ENCODE assay signal across 8 cellular contexts in genomic region chr19:12126707-12127106, GRCh38. TPM values are rescaled to one million over a fixed set of nuclear protein-coding genes. Genes with fewer than 3 reads are reported as not detected.
DNase-seq lines count a peak whose midpoint lies in the region; ATAC-seq, FAIRE-seq and TF ChIP-seq lines count a peak whose summit lies in the region.

No MANE protein-coding gene starts in this region.

- H3K36me3 ChIP-seq in thoracic aorta: peaks cover 3% of the 10 kb centered on the region

- peaks cover 7% of the 10 kb centered on the region for H3K9me3 ChIP-seq in thoracic aorta

- TF ChIP-seq CTCF in thoracic aorta (IDR thresholded peaks at IDR 0.05): peak; percentile 28

- intact Hi-C loops in activated naive CD4-positive, alpha-beta T cell treated with anti-CD3 and anti-CD28 coated beads for 36 hours (cut with micrococcal nuclease): no loop called here

- H3K36me3 Mint-ChIP-seq in activated naive CD4-positive, alpha-beta T cell treated with anti-CD3 and anti-CD28 coated beads for 36 hours (ENCODE audit: low read depth): peaks cover 6% of the 10 kb centered on the region

- CTCF ChIA-PET in activated naive CD4-positive, alpha-beta T cell treated with anti-CD3 and anti-CD28 coated beads for 36 hours (lab: Charles Lee): interaction anchor here (0.6 to 3.5 kb wide), 4 partner anchors 22 to 202 kb away, joined by 3 to 13 read pairs (median 4); no protein-coding TSS in a partner anchor

- peaks cover 14% of the 10 kb centered on the region for H3K9me3 Mint-ChIP-seq in activated naive CD4-positive, alpha-beta T cell treated with anti-CD3 and anti-CD28 coated beads for 36 hours

- no peaks in the 10 kb centered on the region for H3K27me3 Mint-ChIP-seq in activated naive CD4-positive, alpha-beta T cell treated with anti-CD3 and anti-CD28 coated beads for 36 hours (ENCODE audit: low read depth)

- H3K27ac Mint-ChIP-seq in activated naive CD4-positive, alpha-beta T cell treated with anti-CD3 and anti-CD28 coated beads for 36 hours: no peak overlapping the region

- no peak overlapping the region for H3K4me3 Mint-ChIP-seq in activated naive CD4-positive, alpha-beta T cell treated with anti-CD3 and anti-CD28 coated beads for 36 hours

- no peaks in the 10 kb centered on the region for H3K4me1 Mint-ChIP-seq in activated naive CD4-positive, alpha-beta T cell treated with anti-CD3 and anti-CD28 coated beads for 36 hours (ENCODE audit: low read depth)

- no peak overlapping the region for H3K4me3 ChIP-seq in thoracic aorta

- no peak for ATAC-seq in thoracic aorta (ENCODE audit: insufficient number of reproducible peaks, low FRiP score, low read depth)

- peak; percentile 87 for FAIRE-seq in frontal cortex (lab: Jason Lieb, UNC)

- peak; percentile 23 for DNase-seq in activated naive CD4-positive, alpha-beta T cell treated with anti-CD3 and anti-CD28 coated beads for 36 hours
- no peak for DNase-seq in activated naive CD4-positive, alpha-beta T cell (lab: John Stamatoyannopoulos, UW)
- DNase-seq in RPMI8226 (peak; percentile 22), frontal cortex (ENCODE audit: low spot score in 2 of 2) (no peak), thoracic aorta (ENCODE audit: low spot score) (no peak), activated gamma-delta T cell (lab: John Stamatoyannopoulos, UW) (no peak)
- no peak for DNase-seq in stimulated activated naive CD4-positive, alpha-beta T cell treated with Interleukin-2 at 50 U/mL for 16 hours (lab: John Stamatoyannopoulos, UW)
- DNase-seq in activated CD4-positive, alpha-beta T cell treated with anti-CD3 and anti-CD28 coated beads, Interleukin-2, amount 50 U/mL, for 4 hours: no peak

- H3K4me1 ChIP-seq in thoracic aorta (ENCODE audit: control insufficient read depth in 1 of 2, low read depth in 2 of 2): no peaks in the 10 kb centered on the region

- no peaks in the 10 kb centered on the region for H3K27me3 ChIP-seq in thoracic aorta (replicated peaks; ENCODE audit: insufficient read depth)

- H3K27ac ChIP-seq in thoracic aorta: no peak overlapping the region

RNA-seq across cellular contexts. Expression of gene ZNF20, which starts 13.4 kb away (rescaled TPM):
- 1 to 10 TPM; 2.1 to 3.1 TPM for total RNA-seq in activated naive CD4-positive, alpha-beta T cell treated with anti-CD3 and anti-CD28 coated beads for 36 hours
- total RNA-seq in frontal cortex: 6.1 TPM
- 1 to 10 TPM; 2.2 to 4.3 TPM for total RNA-seq in thoracic aorta

RNA-seq across cellular contexts. Expression of gene ZNF625, which starts 29.8 kb away (rescaled TPM):
- total RNA-seq in activated naive CD4-positive, alpha-beta T cell treated with anti-CD3 and anti-CD28 coated beads for 36 hours: 1 to 10 TPM; 2.8 to 3.5 TPM
- 29.3 TPM for total RNA-seq in frontal cortex
- total RNA-seq in thoracic aorta: 1 to 10 TPM; 3.1 to 7.3 TPM

RNA-seq across cellular contexts. Expression of gene ZNF136, which starts 36.2 kb away (rescaled TPM):
- total RNA-seq in activated naive CD4-positive, alpha-beta T cell treated with anti-CD3 and anti-CD28 coated beads for 36 hours: 10 to 100 TPM in 1 of 2 experiments, 1 to 10 TPM in 1; 8.4 to 11.6 TPM
- total RNA-seq in frontal cortex: 25.7 TPM
- 10 to 100 TPM; 12.7 to 27.7 TPM for total RNA-seq in thoracic aorta

Comparison
In these comparisons a context has a peak if more than half of its experiments do, and no peak if none do; other contexts are left out.
1. DNase-seq: peak in activated naive CD4-positive, alpha-beta T cell treated with anti-CD3 and anti-CD28 coated beads for 36 hours (single experiment) and RPMI8226 (single experiment); none in activated naive CD4-positive, alpha-beta T cell (0 of 4), frontal cortex (0 of 2), thoracic aorta (single experiment), activated gamma-delta T cell (single experiment), stimulated activated naive CD4-positive, alpha-beta T cell treated with Interleukin-2 at 50 U/mL for 16 hours (single experiment) and activated CD4-positive, alpha-beta T cell treated with anti-CD3 and anti-CD28 coated beads, Interleukin-2, amount 50 U/mL, for 4 hours (0 of 2).